ENCODE assay signal across 24 cellular contexts in genomic region chr19:33809960-33810359, GRCh38. TPM values are rescaled to one million over a fixed set of nuclear protein-coding genes. Genes with fewer than 3 reads are reported as not detected.
DNase-seq lines count a peak whose midpoint lies in the region; ATAC-seq, FAIRE-seq and TF ChIP-seq lines count a peak whose summit lies in the region.
"Had no signal": no experiment of that assay in that cellular context is flagged by ENCODE, and none has a peak within 500 bp of the region (broad histone marks: within the 10 kb centered on the region; RNA-seq: fewer than 3 reads in every experiment).

No MANE protein-coding gene starts in this region.

- no peaks in the 10 kb centered on the region; the same call in 1 of the 2 replicates for H3K9me1 ChIP-seq in IMR-90 (ENCODE audit: insufficient read depth, low read length)

- H3F3A ChIP-seq in smooth muscle cell (ENCODE audit: low read depth): peaks cover 4% of the 10 kb centered on the region

- H4K91ac ChIP-seq in IMR-90 (ENCODE audit: insufficient read depth, low read depth, low read length): no peak overlapping the region

- in situ Hi-C loops in IMR-90 (cut with MboI; ENCODE audit: low sequenced_read_pairs): no loop called here

- H3K14ac ChIP-seq in IMR-90 (replicated peaks; ENCODE audit: low read depth, low read length): no peak overlapping the region

- no peak for DNase-seq in CD4-positive, CD25-positive, alpha-beta regulatory T cell
- peak; percentile 36 for DNase-seq in IMR-90
- DNase-seq in dermis blood vessel endothelial cell: peak; percentile 65
- DNase-seq in kidney: peak; percentile 56
- no peak for DNase-seq in stimulated activated effector memory CD8-positive, alpha-beta T cell treated with anti-CD3 and anti-CD28 coated beads, Interleukin-12 subunit alpha, Interleukin-12 subunit beta, amount 100 ng/mL, for 72 hours (ENCODE audit: low spot score in 2 of 2)
- DNase-seq in left lung: no peak
- no peak for DNase-seq in MV-4-11 (lab: John Stamatoyannopoulos, UW)
- DNase-seq in smooth muscle cell (lab: John Stamatoyannopoulos, UW; ENCODE audit: unreplicated experiment): no peak
- DNase-seq: activated CD4-positive, alpha-beta T cell treated with anti-CD3 and anti-CD28 coated beads for 36 hours; activated naive CD4-positive, alpha-beta T cell treated with anti-CD3 and anti-CD28 coated beads for 36 hours; activated T-cell treated with anti-CD3 and anti-CD28 coated beads, Interleukin-2, amount 50 U/mL, for 48 hours; anterior cingulate cortex; DMS 273 treated with DMSO at 0.1 percent for 48 hours; effector CD8-positive, alpha-beta T cell; GDM1; naive B cell; NCI-H1092 treated with DMSO at 0.1 percent for 48 hours; NCI-H2029 treated with DMSO at 0.1 percent for 48 hours; NCI-H226; NCI-H774; substantia nigra had no signal

- no peak overlapping the region for H2AK9ac ChIP-seq in IMR-90 (replicated peaks; ENCODE audit: low read depth, low read length, poor library complexity)

- no peak overlapping the region for H3K18ac ChIP-seq in IMR-90 (ENCODE audit: low read depth, low read length)

- no peak overlapping the region for H4K5ac ChIP-seq in IMR-90 (ENCODE audit: low read depth, low read length)

- no peak for TF ChIP-seq POLR2A in IMR-90 (IDR thresholded peaks at IDR 0.05; ENCODE audit: low read depth, low read length)

- WGBS in IMR-90 (ENCODE audit: extremely low coverage in 2 of 2, insufficient read length in 1 of 2), 2 experiments: no CpG with 5 or more reads among the region's 6 CpGs
- WGBS in smooth muscle cell (ENCODE audit: low lambda C conversion rate): 95% methylated on average over 6 of the region's 6 CpGs

- H2AK5ac ChIP-seq in IMR-90 (ENCODE audit: low read depth, low read length): no peak overlapping the region

- H2BK5ac ChIP-seq in IMR-90 (ENCODE audit: low read depth, low read length, poor library complexity, severe bottlenecking): no peak overlapping the region

- H3K4me1 ChIP-seq in CD4-positive, CD25-positive, alpha-beta regulatory T cell (ENCODE audit: control insufficient read depth, insufficient read depth, low read length, poor library complexity, severe bottlenecking): peaks cover 9% of the 10 kb centered on the region
- H3K4me1 ChIP-seq in IMR-90 (ENCODE audit: control insufficient read depth, insufficient read depth, low read length): 0 out of 2 replicates have a peak, but pooled peaks cover 2% of the 10 kb centered on the region
- no peaks in the 10 kb centered on the region for H3K4me1 ChIP-seq in kidney (ENCODE audit: control insufficient read depth in 1 of 2, insufficient read depth in 1 of 2, low read depth in 1 of 2, low read length in 2 of 2)
- H3K4me1 ChIP-seq in left lung: peaks cover 0 to 7% of the 10 kb centered on the region in 2 donors
- H3K4me1 ChIP-seq in smooth muscle cell (ENCODE audit: low read depth): no peaks in the 10 kb centered on the region
- H3K4me1 ChIP-seq: HAP-1 had no signal

- H3K27me3 ChIP-seq in CD4-positive, CD25-positive, alpha-beta regulatory T cell (ENCODE audit: control insufficient read depth, insufficient read depth, low read length): no peaks in the 10 kb centered on the region
- no peaks in the 10 kb centered on the region for H3K27me3 ChIP-seq in IMR-90 (ENCODE audit: control insufficient read depth, insufficient read depth, low read length)
- no peaks in the 10 kb centered on the region for H3K27me3 ChIP-seq in left lung
- H3K27me3 ChIP-seq in smooth muscle cell (ENCODE audit: low read depth): no peaks in the 10 kb centered on the region

- no peak overlapping the region for H3K56ac ChIP-seq in IMR-90 (ENCODE audit: extremely low read depth, insufficient read depth, low read length)

- TF ChIP-seq CTCF in IMR-90 (conservative IDR thresholded peaks at IDR 0.05; ENCODE audit: low read depth, low read length) (no peak), kidney (IDR thresholded peaks at IDR 0.05; ENCODE audit: borderline replicate concordance, extremely low read depth, insufficient read depth) (no peak), left lung (IDR thresholded peaks at IDR 0.05) (no peak), smooth muscle cell (IDR thresholded peaks at IDR 0.05; ENCODE audit: borderline replicate concordance, insufficient read depth, poor library complexity, severe bottlenecking) (no peak)

- H2BK20ac ChIP-seq in IMR-90 (ENCODE audit: low read depth, low read length): no peak overlapping the region

- H3K4me1 Mint-ChIP-seq in CD4-positive, CD25-positive, alpha-beta regulatory T cell: peaks cover 0 to 11% (median 6%) of the 10 kb centered on the region in 4 donors
- H3K4me1 Mint-ChIP-seq in stimulated activated effector memory CD8-positive, alpha-beta T cell treated with anti-CD3 and anti-CD28 coated beads, Interleukin-12 subunit alpha, Interleukin-12 subunit beta, amount 100 ng/mL, for 72 hours: peaks cover 17% of the 10 kb centered on the region
- H3K4me1 Mint-ChIP-seq: naive B cell had no signal

- H3K79me2 ChIP-seq in smooth muscle cell (ENCODE audit: low read depth): peaks cover 2% of the 10 kb centered on the region

- no peak overlapping the region for H3K9ac ChIP-seq in IMR-90 (ENCODE audit: low read depth, low read length)
- no peak overlapping the region for H3K9ac ChIP-seq in kidney (ENCODE audit: low read length in 2 of 2)
- no peak overlapping the region for H3K9ac ChIP-seq in smooth muscle cell (ENCODE audit: low read depth)

- H3K27ac ChIP-seq in CD4-positive, CD25-positive, alpha-beta regulatory T cell (ENCODE audit: insufficient read depth, low read length, poor library complexity, severe bottlenecking): no peak overlapping the region
- no peak overlapping the region for H3K27ac ChIP-seq in IMR-90 (ENCODE audit: insufficient read depth, low read length)
- H3K27ac ChIP-seq in kidney (ENCODE audit: low read depth in 2 of 2, low read length in 2 of 2): no peak overlapping the region
- no peak overlapping the region for H3K27ac ChIP-seq in left lung
- no peak overlapping the region for H3K27ac ChIP-seq in smooth muscle cell (ENCODE audit: low read depth)
- H3K27ac ChIP-seq: C4-2B had no signal

- FAIRE-seq in kidney (lab: Jason Lieb, UNC): no peak

- POLR2A ChIA-PET in IMR-90 (lab: Charles Lee; ENCODE audit: unreplicated experiment): no interaction called here

- H3K9me3 ChIP-seq in CD4-positive, CD25-positive, alpha-beta regulatory T cell (ENCODE audit: control insufficient read depth in 2 of 2, low read length in 2 of 2): no peaks in the 10 kb centered on the region
- H3K9me3 ChIP-seq in IMR-90 (ENCODE audit: control insufficient read depth, insufficient read depth, low read length): no peaks in the 10 kb centered on the region
- no peaks in the 10 kb centered on the region for H3K9me3 ChIP-seq in kidney (ENCODE audit: control insufficient read depth in 1 of 2, low read length in 2 of 2)
- H3K9me3 ChIP-seq in left lung: no peaks in the 10 kb centered on the region
- H3K9me3 ChIP-seq in smooth muscle cell (replicated peaks; ENCODE audit: low read depth): no peaks in the 10 kb centered on the region
- H3K9me3 ChIP-seq: HAP-1 had no signal

- H3K4me2 ChIP-seq in IMR-90 (ENCODE audit: low read depth, low read length): no peak overlapping the region
- no peak overlapping the region for H3K4me2 ChIP-seq in smooth muscle cell

- intact Hi-C loops in IMR-90 (cut with micrococcal nuclease) (no loop called here), kidney (cut with DNase I) (no loop called here), left lung (cut with DNase I) (no loop called here)

- dilution Hi-C loops in IMR-90 (cut with HindIII; ENCODE audit: low sequenced_read_pairs, unreplicated experiment): no loop called here

- H3K9me3 Mint-ChIP-seq in CD4-positive, CD25-positive, alpha-beta regulatory T cell: peaks cover 0 to 2% (median 0%) of the 10 kb centered on the region in 7 donors
- no peaks in the 10 kb centered on the region for H3K9me3 Mint-ChIP-seq in stimulated activated effector memory CD8-positive, alpha-beta T cell treated with anti-CD3 and anti-CD28 coated beads, Interleukin-12 subunit alpha, Interleukin-12 subunit beta, amount 100 ng/mL, for 72 hours
- H3K9me3 Mint-ChIP-seq: activated naive CD4-positive, alpha-beta T cell treated with anti-CD3 and anti-CD28 coated beads for 36 hours; central memory CD8-positive, alpha-beta T cell; naive B cell had no signal

- H3K36me3 ChIP-seq in CD4-positive, CD25-positive, alpha-beta regulatory T cell (ENCODE audit: control insufficient read depth, insufficient read depth, low read length): no peaks in the 10 kb centered on the region
- H3K36me3 ChIP-seq in IMR-90 (ENCODE audit: control insufficient read depth, insufficient read depth, low read length) (peaks cover 37% of the 10 kb centered on the region), kidney (ENCODE audit: control insufficient read depth in 1 of 2, insufficient read depth in 2 of 2, low read length in 2 of 2) (peaks cover 0 to 6% of the 10 kb centered on the region in 2 donors), left lung (peaks cover 0 to 53% of the 10 kb centered on the region in 2 donors), smooth muscle cell (ENCODE audit: low read depth) (no peaks in the 10 kb centered on the region)

- no peak overlapping the region for H3K4me3 Mint-ChIP-seq in CD4-positive, CD25-positive, alpha-beta regulatory T cell
- no peak overlapping the region for H3K4me3 Mint-ChIP-seq in stimulated activated effector memory CD8-positive, alpha-beta T cell treated with anti-CD3 and anti-CD28 coated beads, Interleukin-12 subunit alpha, Interleukin-12 subunit beta, amount 100 ng/mL, for 72 hours
- H3K4me3 Mint-ChIP-seq: activated CD4-positive, alpha-beta T cell treated with anti-CD3 and anti-CD28 coated beads for 36 hours; activated naive CD4-positive, alpha-beta T cell treated with anti-CD3 and anti-CD28 coated beads for 36 hours; central memory CD8-positive, alpha-beta T cell; naive B cell had no signal

- TF ChIP-seq RAD21 in IMR-90 (IDR thresholded peaks at IDR 0.05; ENCODE audit: low read length): no peak

- CTCF ChIA-PET in IMR-90 (lab: Yijun Ruan, JAX): no interaction called here

- no peak overlapping the region for H4K8ac ChIP-seq in IMR-90 (ENCODE audit: low read depth in 2 of 2, low read length in 2 of 2)

- H3K36me3 Mint-ChIP-seq in CD4-positive, CD25-positive, alpha-beta regulatory T cell: peaks cover 3% of the 10 kb centered on the region
- H3K36me3 Mint-ChIP-seq in stimulated activated effector memory CD8-positive, alpha-beta T cell treated with anti-CD3 and anti-CD28 coated beads, Interleukin-12 subunit alpha, Interleukin-12 subunit beta, amount 100 ng/mL, for 72 hours: no peaks in the 10 kb centered on the region
- H3K36me3 Mint-ChIP-seq: naive B cell had no signal

- H3K27me3 Mint-ChIP-seq in CD4-positive, CD25-positive, alpha-beta regulatory T cell: no peaks in the 10 kb centered on the region
- H3K27me3 Mint-ChIP-seq: activated CD4-positive, alpha-beta T cell treated with anti-CD3 and anti-CD28 coated beads for 36 hours; central memory CD8-positive, alpha-beta T cell; naive B cell had no signal

- no peak overlapping the region for H2BK120ac ChIP-seq in IMR-90 (ENCODE audit: low read depth, low read length)

- no TSS peak for BruUV-seq in IMR-90 (replicated peaks; lab: Mats Ljungman, UMichigan)

- no peak overlapping the region for H3K4ac ChIP-seq in IMR-90 (ENCODE audit: low read depth, low read length)

- H2AFZ ChIP-seq in IMR-90 (replicated peaks; ENCODE audit: low read length, poor library complexity): no peak overlapping the region
- no peak overlapping the region for H2AFZ ChIP-seq in smooth muscle cell (ENCODE audit: low read depth)

- H2BK15ac ChIP-seq in IMR-90 (ENCODE audit: low read depth, low read length): no peak overlapping the region

- H3K79me1 ChIP-seq in IMR-90 (ENCODE audit: low read depth in 1 of 2, low read length in 2 of 2): no peaks in the 10 kb centered on the region; a peak in 1 of 4 replicates

- ATAC-seq in CD4-positive, CD25-positive, alpha-beta regulatory T cell (ENCODE audit: low read depth in 2 of 2): no peak
- peak; percentile 32; the same call in 1 of the 2 replicates for ATAC-seq in IMR-90 (ENCODE audit: low read depth)
- no peak for ATAC-seq in stimulated activated effector memory CD8-positive, alpha-beta T cell treated with anti-CD3 and anti-CD28 coated beads, Interleukin-12 subunit alpha, Interleukin-12 subunit beta, amount 100 ng/mL, for 72 hours
- no peak for ATAC-seq in left lung
- ATAC-seq: activated CD4-positive, alpha-beta T cell treated with anti-CD3 and anti-CD28 coated beads for 36 hours had no signal

- no peak overlapping the region for H3K23ac ChIP-seq in IMR-90 (ENCODE audit: low read depth, low read length)

- no peak overlapping the region for H3K4me3 ChIP-seq in CD4-positive, CD25-positive, alpha-beta regulatory T cell (ENCODE audit: low read depth, low read length)
- no peak overlapping the region for H3K4me3 ChIP-seq in IMR-90 (ENCODE audit: insufficient read depth, low read depth, low read length)
- no peak overlapping the region for H3K4me3 ChIP-seq in kidney (ENCODE audit: low read length in 2 of 2)
- H3K4me3 ChIP-seq in left lung: no peak overlapping the region
- no peak overlapping the region for H3K4me3 ChIP-seq in smooth muscle cell
- H3K4me3 ChIP-seq: HAP-1 had no signal

- peak overlapping the region in 2 of 3 donors; percentile 41 to 52 for H3K27ac Mint-ChIP-seq in CD4-positive, CD25-positive, alpha-beta regulatory T cell
- H3K27ac Mint-ChIP-seq in stimulated activated effector memory CD8-positive, alpha-beta T cell treated with anti-CD3 and anti-CD28 coated beads, Interleukin-12 subunit alpha, Interleukin-12 subunit beta, amount 100 ng/mL, for 72 hours: no peak overlapping the region
- H3K27ac Mint-ChIP-seq: activated CD4-positive, alpha-beta T cell treated with anti-CD3 and anti-CD28 coated beads for 36 hours; activated naive CD4-positive, alpha-beta T cell treated with anti-CD3 and anti-CD28 coated beads for 36 hours had no signal

- H4K20me1 ChIP-seq in IMR-90 (ENCODE audit: insufficient read depth, low read length): no peaks in the 10 kb centered on the region
- peaks cover 51% of the 10 kb centered on the region for H4K20me1 ChIP-seq in smooth muscle cell (ENCODE audit: low read depth)

RNA-seq across cellular contexts. Expression of gene KCTD15, which starts 13.3 kb away (rescaled TPM):
- 1.3 TPM for total RNA-seq in CD4-positive, CD25-positive, alpha-beta regulatory T cell
- polyA plus RNA-seq in CD4-positive, CD25-positive, alpha-beta regulatory T cell: under 1 TPM in 3 of 4 donors, not detected in 1; 0.28 to 0.88 (median 0.55) TPM
- total RNA-seq in IMR-90 (2012; rRNA removed) (13.6 and 16.3 TPM in 2 replicates), dermis blood vessel endothelial cell (55.3 and 61.8 TPM in 2 replicates), kidney (22.0 TPM), left lung (10 to 100 TPM; 21.8 to 28.2 TPM), smooth muscle cell (41.5 and 54.3 TPM in 2 replicates)
- polyA plus RNA-seq in IMR-90 (2012; rRNA removed) (19.6 and 22.5 TPM in 2 replicates), kidney (ENCODE audit: insufficient read depth, low read depth, low replicate concordance) (10.5 TPM), smooth muscle cell (7.4 and 9.6 TPM in 2 replicates)
- polyA plus RNA-seq in IMR-90 (2012; cell fraction: cytosol; rRNA removed): 12.0 and 16.7 TPM in 2 replicates
- polyA plus RNA-seq in IMR-90 (2012; cell fraction: nucleus; rRNA removed; ENCODE audit: low replicate concordance): 54.5 and 105 TPM in 2 replicates

Comparison
In these comparisons a context has a peak if more than half of its experiments do, and no peak if none do; other contexts are left out.
1. DNase-seq: peak in IMR-90 (single experiment), dermis blood vessel endothelial cell (single experiment) and kidney (single experiment); none in CD4-positive, CD25-positive, alpha-beta regulatory T cell (0 of 3), stimulated activated effector memory CD8-positive, alpha-beta T cell treated with anti-CD3 and anti-CD28 coated beads, Interleukin-12 subunit alpha, Interleukin-12 subunit beta, amount 100 ng/mL, for 72 hours (0 of 2), left lung (0 of 2), MV-4-11 (single experiment) and smooth muscle cell (single experiment).